8 cellular contexts compared by ENCODE assay signal in genomic region chr17:78779848-78780247, GRCh38. TPM values are rescaled to one million over a fixed set of nuclear protein-coding genes. Genes with fewer than 3 reads are reported as not detected.
A peak's percentile ranks its signal among the peaks of the same experiment; 100 is the strongest.
DNase-seq lines count a peak whose midpoint lies in the region; ATAC-seq and TF ChIP-seq lines count a peak whose summit lies in the region.

No MANE protein-coding gene starts in this region.

- no peak for TF ChIP-seq CTCF in PC-9 (conservative IDR thresholded peaks at IDR 0.05)

- intact Hi-C loops in PC-9 (cut with micrococcal nuclease; ENCODE audit: unreplicated experiment) = no loop called here

- no peaks in the 10 kb centered on the region for H4K20me1 ChIP-seq in PC-9 (ENCODE audit: insufficient read depth)

- peaks cover 97% of the 10 kb centered on the region for H3K36me3 Mint-ChIP-seq in effector memory CD8-positive, alpha-beta T cell (ENCODE audit: insufficient read depth)

- no peaks in the 10 kb centered on the region for H3K9me2 ChIP-seq in PC-9 (ENCODE audit: insufficient read depth)

- H3K4me1 Mint-ChIP-seq in effector memory CD8-positive, alpha-beta T cell (ENCODE audit: low read depth in 2 of 2) = peaks cover 39 to 42% of the 10 kb centered on the region in 2 donors

- H3K4me3 ChIP-seq in PC-9 = no peak overlapping the region

- DNase-seq in DMS 273 (lab: John Stamatoyannopoulos, UW; ENCODE audit: unreplicated experiment) (peak; percentile 35), DMS 273 treated with DMSO at 0.1 percent for 48 hours (lab: John Stamatoyannopoulos, UW) (no peak), PC-9 (no peak)
- peak; percentile 51 for DNase-seq in activated CD4-positive, CD25-positive, alpha-beta regulatory T cell treated with anti-CD3 and anti-CD28 coated beads, Interleukin-2, amount 50 U/mL, for 16 hours (ENCODE audit: low read depth, low spot score)
- peak; percentile 60 to 67 (median 67) for DNase-seq in effector memory CD8-positive, alpha-beta T cell
- peak; percentile 50 for DNase-seq in stimulated activated naive CD4-positive, alpha-beta T cell treated with Interleukin-2 at 50 U/mL for 16 hours (lab: John Stamatoyannopoulos, UW)

- H3K9me3 Mint-ChIP-seq in effector memory CD8-positive, alpha-beta T cell = no peaks in the 10 kb centered on the region

- no peak overlapping the region for H2AFZ ChIP-seq in PC-9

- peak overlapping the region; percentile 87 to 93 for H3K4me3 Mint-ChIP-seq in effector memory CD8-positive, alpha-beta T cell

- peaks cover 12% of the 10 kb centered on the region; the same call in 1 of the 2 replicates for H3F3A ChIP-seq in PC-9 (ENCODE audit: insufficient read depth, low read depth)

- POLR2A ChIA-PET in PC-9 (lab: Charles Lee; ENCODE audit: unreplicated experiment) = no interaction called here

- CTCF ChIA-PET in PC-9 (lab: Charles Lee) = no interaction called here

- no peak overlapping the region for H3K4me2 ChIP-seq in PC-9

- H3K79me2 ChIP-seq in PC-9 (ENCODE audit: low read depth) = no peaks in the 10 kb centered on the region

- H3K4me1 ChIP-seq in PC-9 (replicated peaks; ENCODE audit: insufficient read depth) = no peaks in the 10 kb centered on the region

- H3K9me3 ChIP-seq in PC-9 (ENCODE audit: insufficient read depth, low read depth) = no peaks in the 10 kb centered on the region

- no peaks in the 10 kb centered on the region for H3K27me3 ChIP-seq in PC-9 (ENCODE audit: insufficient read depth, low read depth)

- no peaks in the 10 kb centered on the region for H3K27me3 Mint-ChIP-seq in effector memory CD8-positive, alpha-beta T cell

- peak overlapping the region; percentile 94 to 97 for H3K27ac Mint-ChIP-seq in effector memory CD8-positive, alpha-beta T cell

- peak; percentile 52 for ATAC-seq in effector memory CD8-positive, alpha-beta T cell (replicated peaks)
- ATAC-seq in GM18907 (IDR thresholded peaks at IDR 0.05; ENCODE audit: unreplicated experiment) = no peak
- ATAC-seq in GM21786 (IDR thresholded peaks at IDR 0.05; ENCODE audit: unreplicated experiment) = no peak

- H3K27ac ChIP-seq in PC-9 = no peak overlapping the region

- no peaks in the 10 kb centered on the region for H3K36me3 ChIP-seq in PC-9 (ENCODE audit: low read depth)

- BruUV-seq in PC-9 (replicated peaks; lab: Mats Ljungman, UMichigan) = no TSS peak

RNA-seq across cellular contexts. Expression of gene CYTH1, which starts 2.2 kb away (rescaled TPM):
- total RNA-seq in PC-9 (2021) = 40.3 and 41.0 TPM in 2 replicates

Comparison
In these comparisons a context has a peak if more than half of its experiments do, and no peak if none do; other contexts are left out.
1. DNase-seq: peak in DMS 273 (single experiment), activated CD4-positive, CD25-positive, alpha-beta regulatory T cell treated with anti-CD3 and anti-CD28 coated beads, Interleukin-2, amount 50 U/mL, for 16 hours (single experiment), effector memory CD8-positive, alpha-beta T cell (3 of 3) and stimulated activated naive CD4-positive, alpha-beta T cell treated with Interleukin-2 at 50 U/mL for 16 hours (single experiment); none in DMS 273 treated with DMSO at 0.1 percent for 48 hours (single experiment) and PC-9 (0 of 2).